18 cellular contexts compared by ENCODE assay signal in the genomic region with DNA sequence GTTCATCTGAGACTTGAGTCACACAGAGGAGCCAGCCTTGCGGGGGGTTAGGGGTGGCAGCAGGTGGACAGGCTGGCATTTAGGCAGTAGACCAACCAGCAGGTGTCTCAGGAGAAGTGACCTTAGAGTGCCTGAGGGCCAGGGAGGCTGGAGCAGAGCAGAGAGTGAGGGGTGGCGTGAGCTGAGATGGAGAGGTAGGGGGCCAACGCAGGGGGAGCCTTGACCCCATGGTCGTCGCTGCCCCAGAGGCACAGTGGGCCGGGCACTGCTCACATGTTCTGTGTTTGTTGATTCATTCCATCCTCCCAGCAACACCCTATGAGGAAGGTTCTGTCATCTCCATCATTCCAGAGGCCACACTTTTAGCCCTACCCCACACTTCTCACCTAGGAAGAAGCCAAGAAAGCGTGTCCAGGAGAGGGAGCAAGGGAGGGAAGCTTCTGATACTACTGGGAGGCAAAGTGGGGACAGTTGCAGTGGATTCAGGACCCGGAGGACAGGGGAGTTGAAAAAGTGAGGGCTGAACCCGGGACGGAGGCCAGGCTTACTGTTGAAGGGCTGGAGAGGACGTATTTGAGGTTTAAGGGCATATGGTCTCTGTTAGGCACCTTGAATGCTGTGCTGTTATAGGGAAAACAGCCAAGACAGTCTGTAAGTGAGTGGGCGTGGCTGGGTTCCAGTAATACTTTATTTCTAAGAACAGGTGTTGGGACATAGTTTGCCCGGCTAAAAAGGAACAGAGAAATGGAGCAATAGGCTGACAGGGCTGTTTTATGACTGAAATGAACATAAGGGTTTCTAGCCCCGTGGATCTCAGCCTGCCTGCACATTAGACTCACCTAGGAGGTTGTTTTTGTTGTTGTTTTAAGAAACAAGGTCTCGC. TPM values are rescaled to one million over a fixed set of nuclear protein-coding genes. Genes with fewer than 3 reads are reported as not detected.
DNase-seq lines count a peak whose midpoint lies in the region; ATAC-seq and TF ChIP-seq lines count a peak whose summit lies in the region.
"Had no signal": no experiment of that assay in that cellular context is flagged by ENCODE, and none has a peak within 500 bp of the region (broad histone marks: within the 10 kb centered on the region; RNA-seq: fewer than 3 reads in every experiment).

No MANE protein-coding gene starts in this region.

- CTCF ChIA-PET in activated CD4-positive, alpha-beta memory T cell treated with anti-CD3 and anti-CD28 coated beads for 36 hours (lab: Charles Lee): interaction anchor here (0.7 to 2.7 kb wide), 3 partner anchors 84 to 1179 kb away, joined by 3 to 10 read pairs (median 7); no protein-coding TSS in a partner anchor
- CTCF ChIA-PET in activated CD4-positive, alpha-beta memory T cell treated with anti-CD3 and anti-CD28 coated beads, Interleukin-2, amount 10 ng/mL, durations not matched to agents 7 days and 5 days (lab: Charles Lee): interaction anchor here (0.6 kb wide), 1 partner anchor 23 kb away, joined by 3 read pairs; no protein-coding TSS in a partner anchor
- CTCF ChIA-PET in RWPE1 (lab: Yijun Ruan, JAX): interaction anchor here (0.6 kb wide), 1 partner anchor 101 kb away, joined by 3 read pairs; no protein-coding TSS in a partner anchor

- peak overlapping the region; percentile 31 for H3K27ac Mint-ChIP-seq in activated CD4-positive, alpha-beta memory T cell treated with anti-CD3 and anti-CD28 coated beads for 36 hours
- H3K27ac Mint-ChIP-seq in activated CD4-positive, alpha-beta memory T cell treated with anti-CD3 and anti-CD28 coated beads, Interleukin-2, amount 10 ng/mL, durations not matched to agents 7 days and 5 days: no peak overlapping the region
- H3K27ac Mint-ChIP-seq in GM23338: no peak overlapping the region
- H3K27ac Mint-ChIP-seq: activated naive CD4-positive, alpha-beta T cell treated with anti-CD3 and anti-CD28 coated beads, Interleukin-2, amount 10 ng/mL, durations not matched to agents 7 days and 5 days had no signal

- H3K4me3 ChIP-seq in skeletal muscle tissue (ENCODE audit: low read length in 3 of 3) (no peak overlapping the region), Karpas-422 (ENCODE audit: low read length) (no peak overlapping the region), GM23338 (no peak overlapping the region)
- H3K4me3 ChIP-seq: heart right ventricle had no signal

- H3K27ac ChIP-seq in RWPE1 (peak overlapping the region; percentile 37), skeletal muscle tissue (ENCODE audit: low read depth, low read length) (peak overlapping the region; percentile 43), Karpas-422 (ENCODE audit: low read length) (no peak overlapping the region), GM23338 (ENCODE audit: low read depth) (no peak overlapping the region)

- ATAC-seq in left colon: peak; percentile 26
- ATAC-seq in GM23338: no peak

- H3K9ac ChIP-seq in skeletal muscle tissue (ENCODE audit: low read depth in 1 of 3, low read length in 3 of 3): peak overlapping the region; percentile 2 to 66 (median 51)
- H3K9ac ChIP-seq in Karpas-422 (ENCODE audit: low read length): no peak overlapping the region
- H3K9ac ChIP-seq: SK-N-SH had no signal

- H3K79me2 ChIP-seq in Karpas-422 (ENCODE audit: low read length) (peaks cover 6% of the 10 kb centered on the region), GM23338 (replicated peaks; ENCODE audit: insufficient read depth) (peaks cover 8% of the 10 kb centered on the region)

- no peaks in the 10 kb centered on the region; the same call in 1 of the 2 replicates for H3F3A ChIP-seq in GM23338 (replicated peaks; ENCODE audit: low read depth)

- POLR2A ChIA-PET in activated CD4-positive, alpha-beta memory T cell treated with anti-CD3 and anti-CD28 coated beads for 36 hours (lab: Charles Lee): no interaction called here
- POLR2A ChIA-PET in activated CD4-positive, alpha-beta memory T cell treated with anti-CD3 and anti-CD28 coated beads, Interleukin-2, amount 10 ng/mL, durations not matched to agents 7 days and 5 days (lab: Charles Lee): no interaction called here
- POLR2A ChIA-PET in RWPE1 (lab: Yijun Ruan, JAX; ENCODE audit: low non-redundant PET): no interaction called here

- DNase-seq in activated CD4-positive, alpha-beta memory T cell treated with anti-CD3 and anti-CD28 coated beads for 36 hours: no peak
- no peak for DNase-seq in activated CD4-positive, alpha-beta memory T cell treated with anti-CD3 and anti-CD28 coated beads, Interleukin-2, amount 10 ng/mL, durations not matched to agents 7 days and 5 days
- DNase-seq in RWPE1 (ENCODE audit: low spot score) (no peak), left colon (no peak), NCI-H1417 (lab: John Stamatoyannopoulos, UW) (no peak), Karpas-422 (no peak), GM23338 (ENCODE audit: low spot score) (no peak)
- DNase-seq: activated naive CD4-positive, alpha-beta T cell treated with anti-CD3 and anti-CD28 coated beads, Interleukin-2, amount 10 ng/mL, durations not matched to agents 7 days and 5 days; heart right ventricle; kidney glomerular epithelial cell; MM.1S; NCI-H2171 treated with DMSO at 0.1 percent for 48 hours; SK-N-SH; stimulated activated CD4-positive, alpha-beta T cell treated with anti-CD3 and anti-CD28 coated beads, Interleukin-2, amount 100 ng/mL, for 48 hours had no signal

- H2AFZ ChIP-seq in Karpas-422 (ENCODE audit: low read length) (no peak overlapping the region), GM23338 (no peak overlapping the region)

- no peaks in the 10 kb centered on the region for H3K27me3 Mint-ChIP-seq in activated CD4-positive, alpha-beta memory T cell treated with anti-CD3 and anti-CD28 coated beads for 36 hours
- no peaks in the 10 kb centered on the region for H3K27me3 Mint-ChIP-seq in activated CD4-positive, alpha-beta memory T cell treated with anti-CD3 and anti-CD28 coated beads, Interleukin-2, amount 10 ng/mL, durations not matched to agents 7 days and 5 days
- peaks cover 10% of the 10 kb centered on the region for H3K27me3 Mint-ChIP-seq in GM23338 (ENCODE audit: insufficient read depth, low read depth, poor library complexity)
- H3K27me3 Mint-ChIP-seq: activated naive CD4-positive, alpha-beta T cell treated with anti-CD3 and anti-CD28 coated beads, Interleukin-2, amount 10 ng/mL, durations not matched to agents 7 days and 5 days; central memory CD8-positive, alpha-beta T cell had no signal

- H3K27me3 ChIP-seq in skeletal muscle tissue (ENCODE audit: control insufficient read depth in 3 of 3, insufficient read depth in 3 of 3, low read length in 3 of 3): no peaks in the 10 kb centered on the region
- H3K27me3 ChIP-seq in Karpas-422 (ENCODE audit: low read length): no peaks in the 10 kb centered on the region
- no peaks in the 10 kb centered on the region for H3K27me3 ChIP-seq in GM23338 (ENCODE audit: insufficient read depth)
- H3K27me3 ChIP-seq: heart right ventricle had no signal

- intact Hi-C loops in activated CD4-positive, alpha-beta memory T cell treated with anti-CD3 and anti-CD28 coated beads for 36 hours (cut with micrococcal nuclease): no loop called here
- intact Hi-C loops in left colon (cut with DNase I, micrococcal nuclease): no loop called here

- H3K4me2 ChIP-seq in Karpas-422 (ENCODE audit: low read depth, low read length, poor library complexity, severe bottlenecking) (no peak overlapping the region), GM23338 (no peak overlapping the region)
- H3K4me2 ChIP-seq: SK-N-SH had no signal

- no peak overlapping the region for H3K4me3 Mint-ChIP-seq in activated CD4-positive, alpha-beta memory T cell treated with anti-CD3 and anti-CD28 coated beads for 36 hours
- H3K4me3 Mint-ChIP-seq in activated CD4-positive, alpha-beta memory T cell treated with anti-CD3 and anti-CD28 coated beads, Interleukin-2, amount 10 ng/mL, durations not matched to agents 7 days and 5 days: no peak overlapping the region
- no peak overlapping the region for H3K4me3 Mint-ChIP-seq in GM23338
- H3K4me3 Mint-ChIP-seq: activated naive CD4-positive, alpha-beta T cell treated with anti-CD3 and anti-CD28 coated beads, Interleukin-2, amount 10 ng/mL, durations not matched to agents 7 days and 5 days; central memory CD8-positive, alpha-beta T cell had no signal

- H3K36me3 Mint-ChIP-seq in activated CD4-positive, alpha-beta memory T cell treated with anti-CD3 and anti-CD28 coated beads for 36 hours: peaks cover 56% of the 10 kb centered on the region
- H3K36me3 Mint-ChIP-seq in activated CD4-positive, alpha-beta memory T cell treated with anti-CD3 and anti-CD28 coated beads, Interleukin-2, amount 10 ng/mL, durations not matched to agents 7 days and 5 days (ENCODE audit: low read depth): peaks cover 67% of the 10 kb centered on the region
- peaks cover 81% of the 10 kb centered on the region for H3K36me3 Mint-ChIP-seq in GM23338 (ENCODE audit: low read depth)

- H3K9me2 ChIP-seq in Karpas-422 (replicated peaks; ENCODE audit: insufficient read depth, low read length): no peaks in the 10 kb centered on the region
- no peaks in the 10 kb centered on the region for H3K9me2 ChIP-seq in GM23338 (ENCODE audit: insufficient read depth)
- H3K9me2 ChIP-seq: SK-N-SH had no signal

- no peak for TF ChIP-seq CTCF in RWPE1 (conservative IDR thresholded peaks at IDR 0.05; ENCODE audit: low read depth)
- TF ChIP-seq CTCF in GM23338 (conservative IDR thresholded peaks at IDR 0.05; ENCODE audit: low read depth in 2 of 2): no peak

- no peaks in the 10 kb centered on the region for H3K9me3 ChIP-seq in skeletal muscle tissue (ENCODE audit: control insufficient read depth in 3 of 3, low read length in 3 of 3)
- no peaks in the 10 kb centered on the region for H3K9me3 ChIP-seq in Karpas-422 (ENCODE audit: low read length)
- H3K9me3 ChIP-seq: heart right ventricle, SK-N-SH had no signal

- H3K4me1 ChIP-seq in skeletal muscle tissue (ENCODE audit: control insufficient read depth in 3 of 3, insufficient read depth in 3 of 3, low read length in 3 of 3): peaks cover 14 to 29% (median 20%) of the 10 kb centered on the region in 3 donors
- no peaks in the 10 kb centered on the region for H3K4me1 ChIP-seq in Karpas-422 (ENCODE audit: low read length)
- H3K4me1 ChIP-seq in GM23338 (ENCODE audit: insufficient read depth): no peaks in the 10 kb centered on the region

- peaks cover 60 to 68% (median 62%) of the 10 kb centered on the region in 3 donors for H3K36me3 ChIP-seq in skeletal muscle tissue (ENCODE audit: control insufficient read depth in 3 of 3, insufficient read depth in 3 of 3, low read length in 3 of 3)
- peaks cover 8% of the 10 kb centered on the region; the same call in 1 of the 2 replicates for H3K36me3 ChIP-seq in Karpas-422 (ENCODE audit: insufficient read depth, low read length)
- no peaks in the 10 kb centered on the region; the same call in 1 of the 2 replicates for H3K36me3 ChIP-seq in GM23338 (ENCODE audit: insufficient read depth)

- no peaks in the 10 kb centered on the region for H3K9me3 Mint-ChIP-seq in activated CD4-positive, alpha-beta memory T cell treated with anti-CD3 and anti-CD28 coated beads for 36 hours
- H3K9me3 Mint-ChIP-seq in activated CD4-positive, alpha-beta memory T cell treated with anti-CD3 and anti-CD28 coated beads, Interleukin-2, amount 10 ng/mL, durations not matched to agents 7 days and 5 days: no peaks in the 10 kb centered on the region
- peaks cover 7% of the 10 kb centered on the region; the same call in 2 of the 3 replicates for H3K9me3 Mint-ChIP-seq in GM23338
- H3K9me3 Mint-ChIP-seq: activated naive CD4-positive, alpha-beta T cell treated with anti-CD3 and anti-CD28 coated beads, Interleukin-2, amount 10 ng/mL, durations not matched to agents 7 days and 5 days; central memory CD8-positive, alpha-beta T cell had no signal

- peaks cover 13% of the 10 kb centered on the region for H3K4me1 Mint-ChIP-seq in activated CD4-positive, alpha-beta memory T cell treated with anti-CD3 and anti-CD28 coated beads for 36 hours (ENCODE audit: low read depth)
- H3K4me1 Mint-ChIP-seq in activated CD4-positive, alpha-beta memory T cell treated with anti-CD3 and anti-CD28 coated beads, Interleukin-2, amount 10 ng/mL, durations not matched to agents 7 days and 5 days: peaks cover 9% of the 10 kb centered on the region
- peaks cover 5% of the 10 kb centered on the region; the same call in 2 of the 3 replicates for H3K4me1 Mint-ChIP-seq in GM23338

- H4K20me1 ChIP-seq in Karpas-422 (ENCODE audit: insufficient read depth, low read depth, low read length) (no peaks in the 10 kb centered on the region), GM23338 (replicated peaks; ENCODE audit: insufficient read depth) (no peaks in the 10 kb centered on the region; the same call in none of the 2 replicates)

RNA-seq across cellular contexts. Expression of gene SART1, which starts 7.3 kb away (rescaled TPM):
- total RNA-seq in activated CD4-positive, alpha-beta memory T cell treated with anti-CD3 and anti-CD28 coated beads for 36 hours: 10 to 100 TPM; 59.1 to 60.5 TPM
- total RNA-seq in activated CD4-positive, alpha-beta memory T cell treated with anti-CD3 and anti-CD28 coated beads, Interleukin-2, amount 10 ng/mL, durations not matched to agents 7 days and 5 days: 10 to 100 TPM; 59.5 to 61.5 TPM
- total RNA-seq in left colon (10 to 100 TPM; 41.1 to 46.4 TPM), skeletal muscle tissue (45.9 TPM)
- 23.1 and 63.2 TPM in 2 replicates for total RNA-seq in Karpas-422 (2014; rRNA removed; shearing (Covaris generic); ENCODE audit: low replicate concordance)
- 43.9 and 55.8 TPM in 2 replicates for total RNA-seq in GM23338 (2014; rRNA removed; shearing (Covaris generic))
- 91.0 and 105 TPM in 2 replicates for polyA plus RNA-seq in GM23338 (2016; fragmentation: Nextera tagmentation; extraction: Ambion mirVana)

RNA-seq across cellular contexts. Expression of gene TSGA10IP, which starts 23.6 kb away (rescaled TPM):
- not detected for total RNA-seq in activated CD4-positive, alpha-beta memory T cell treated with anti-CD3 and anti-CD28 coated beads for 36 hours
- not detected for total RNA-seq in activated CD4-positive, alpha-beta memory T cell treated with anti-CD3 and anti-CD28 coated beads, Interleukin-2, amount 10 ng/mL, durations not matched to agents 7 days and 5 days
- total RNA-seq in left colon (not detected), skeletal muscle tissue (not detected)
- not detected in 2 replicates for total RNA-seq in Karpas-422 (2014; rRNA removed; shearing (Covaris generic); ENCODE audit: low replicate concordance)
- total RNA-seq in GM23338 (2014; rRNA removed; shearing (Covaris generic)): 1.1 and 2.0 TPM in 2 replicates
- 1.6 and 2.5 TPM in 2 replicates for polyA plus RNA-seq in GM23338 (2016; fragmentation: Nextera tagmentation; extraction: Ambion mirVana)
- total RNA-seq: endothelial cell of umbilical vein, heart right ventricle, renal cortical epithelial cell had no signal
- polyA plus RNA-seq: endothelial cell of umbilical vein, SK-N-SH had no signal

RNA-seq across cellular contexts. Expression of gene EIF1AD, which starts 33.1 kb away (rescaled TPM):
- 10 to 100 TPM; 41.2 to 42.7 TPM for total RNA-seq in activated CD4-positive, alpha-beta memory T cell treated with anti-CD3 and anti-CD28 coated beads for 36 hours
- total RNA-seq in activated CD4-positive, alpha-beta memory T cell treated with anti-CD3 and anti-CD28 coated beads, Interleukin-2, amount 10 ng/mL, durations not matched to agents 7 days and 5 days: 10 to 100 TPM; 43.6 to 45.9 TPM
- 10 to 100 TPM; 21.6 to 31.3 TPM for total RNA-seq in left colon
- 20.9 TPM for total RNA-seq in skeletal muscle tissue
- 39.4 and 57.0 TPM in 2 replicates for total RNA-seq in Karpas-422 (2014; rRNA removed; shearing (Covaris generic); ENCODE audit: low replicate concordance)
- total RNA-seq in GM23338 (2014; rRNA removed; shearing (Covaris generic)): 30.8 and 32.1 TPM in 2 replicates
- polyA plus RNA-seq in GM23338 (2016; fragmentation: Nextera tagmentation; extraction: Ambion mirVana): 16.1 and 18.6 TPM in 2 replicates

RNA-seq across cellular contexts. Expression of gene BANF1, which starts 33.5 kb away (rescaled TPM):
- 100 to 1,000 TPM; 264 to 280 TPM for total RNA-seq in activated CD4-positive, alpha-beta memory T cell treated with anti-CD3 and anti-CD28 coated beads for 36 hours
- total RNA-seq in activated CD4-positive, alpha-beta memory T cell treated with anti-CD3 and anti-CD28 coated beads, Interleukin-2, amount 10 ng/mL, durations not matched to agents 7 days and 5 days: 100 to 1,000 TPM; 191 to 196 TPM
- total RNA-seq in left colon: 100 to 1,000 TPM; 103 to 111 TPM
- total RNA-seq in skeletal muscle tissue: 26.6 TPM
- 44.3 and 84.2 TPM in 2 replicates for total RNA-seq in Karpas-422 (2014; rRNA removed; shearing (Covaris generic); ENCODE audit: low replicate concordance)
- 44.7 and 58.2 TPM in 2 replicates for total RNA-seq in GM23338 (2014; rRNA removed; shearing (Covaris generic))
- polyA plus RNA-seq in GM23338 (2016; fragmentation: Nextera tagmentation; extraction: Ambion mirVana): 765 and 903 TPM in 2 replicates

RNA-seq across cellular contexts. Expression of gene CST6, which starts 43.0 kb away (rescaled TPM):
- not detected for total RNA-seq in activated CD4-positive, alpha-beta memory T cell treated with anti-CD3 and anti-CD28 coated beads for 36 hours
- total RNA-seq in activated CD4-positive, alpha-beta memory T cell treated with anti-CD3 and anti-CD28 coated beads, Interleukin-2, amount 10 ng/mL, durations not matched to agents 7 days and 5 days: under 1 TPM; 0.30 to 0.65 TPM
- total RNA-seq in left colon: not detected
- total RNA-seq in skeletal muscle tissue: not detected
- total RNA-seq in Karpas-422 (2014; rRNA removed; shearing (Covaris generic); ENCODE audit: low replicate concordance): not detected in 2 replicates
- 4.2 and 5.9 TPM in 2 replicates for total RNA-seq in GM23338 (2014; rRNA removed; shearing (Covaris generic))
- 8.3 and 9.9 TPM in 2 replicates for polyA plus RNA-seq in GM23338 (2016; fragmentation: Nextera tagmentation; extraction: Ambion mirVana)

Comparison
In these comparisons a context has a peak if more than half of its experiments do, and no peak if none do; other contexts are left out.
1. H3K27ac ChIP-seq: peak in RWPE1 (single experiment) and skeletal muscle tissue (single experiment); none in Karpas-422 (single experiment) and GM23338 (single experiment).